ENCODE assay signal across 8 cellular contexts in genomic region chr22:40346178-40347064, GRCh38. TPM values are rescaled to one million over a fixed set of nuclear protein-coding genes. Genes with fewer than 3 reads are reported as not detected.
A peak's percentile ranks its signal among the peaks of the same experiment; 100 is the strongest.
DNase-seq lines count a peak whose midpoint lies in the region; ATAC-seq and TF ChIP-seq lines count a peak whose summit lies in the region.

TSS of gene ADSL (plus strand) at chr22:40346500. CDS start at chr22:40346559, 59 bp downstream.

- WGBS in prostate gland, result under 1% methylated on average over 65 of the region's 65 CpGs

- H3K27me3 ChIP-seq in prostate gland (replicated peaks; ENCODE audit: insufficient read depth) (no peaks in the 10 kb centered on the region), upper lobe of right lung (no peaks in the 10 kb centered on the region)

- H3K27ac Mint-ChIP-seq in T-helper 1 cell treated with Interleukin-12 subunit alpha and Interleukin-12 subunit beta and Interleukin-4 antibody, amounts not matched to agents 30 μg/mL and 1 μg/mL, for 36 hours, result peak within 1 kb of the TSS; percentile 94

- DNase-seq in NCI-H128 (lab: John Stamatoyannopoulos, UW; ENCODE audit: unreplicated experiment) (peak; percentile 29), amniotic stem cell (lab: John Stamatoyannopoulos, UW) (peak; percentile 65), left cardiac atrium (peak; percentile 93), prostate gland (ENCODE audit: low spot score) (peak; percentile 87), upper lobe of right lung (peak; percentile 95)

- TF ChIP-seq CTCF in prostate gland (IDR thresholded peaks at IDR 0.05) (peak in 2 of 4 experiments; percentile 15 to 20), upper lobe of right lung (IDR thresholded peaks at IDR 0.05) (no peak)

- peak within 1 kb of the TSS; percentile 67 to 88 for H3K4me3 ChIP-seq in prostate gland
- peak within 1 kb of the TSS; percentile 89 for H3K4me3 ChIP-seq in upper lobe of right lung

- no peaks in the 10 kb centered on the region for H3K9me3 Mint-ChIP-seq in T-helper 1 cell treated with Interleukin-12 subunit alpha and Interleukin-12 subunit beta and Interleukin-4 antibody, amounts not matched to agents 30 μg/mL and 1 μg/mL, for 36 hours

- H3K4me1 ChIP-seq in prostate gland (replicated peaks) (peaks cover 4% of the 10 kb centered on the region), upper lobe of right lung (peaks cover 22% of the 10 kb centered on the region)

- peak within 1 kb of the TSS; percentile 82 to 87 for H3K27ac ChIP-seq in prostate gland
- peak within 1 kb of the TSS; percentile 85 for H3K27ac ChIP-seq in upper lobe of right lung

- H3K4me3 Mint-ChIP-seq in T-helper 1 cell treated with Interleukin-12 subunit alpha and Interleukin-12 subunit beta and Interleukin-4 antibody, amounts not matched to agents 30 μg/mL and 1 μg/mL, for 36 hours, result peak within 1 kb of the TSS; percentile 92

- no peaks in the 10 kb centered on the region for H3K9me3 ChIP-seq in prostate gland
- H3K9me3 ChIP-seq in upper lobe of right lung, result no peaks in the 10 kb centered on the region

- H3K36me3 Mint-ChIP-seq in T-helper 1 cell treated with Interleukin-12 subunit alpha and Interleukin-12 subunit beta and Interleukin-4 antibody, amounts not matched to agents 30 μg/mL and 1 μg/mL, for 36 hours (ENCODE audit: low read depth), result peaks cover 22% of the 10 kb centered on the region

- intact Hi-C loops in left cardiac atrium (cut with DNase I) (loop anchor here in 1 of 2 donors (2.0 kb wide), 1 partner anchor 302 kb away; no protein-coding TSS in a partner anchor), prostate gland (cut with DNase I) (loop anchor here (1.0 to 10.0 kb wide), 5 partner anchors 69 to 812 kb away; partner anchors contain the start of genes RPS19BP1 and TNRC6B), upper lobe of right lung (cut with DNase I) (loop anchor here (10.0 kb wide), 1 partner anchor 302 kb away; no protein-coding TSS in a partner anchor)

- H3K36me3 ChIP-seq in prostate gland (no peaks in the 10 kb centered on the region), upper lobe of right lung (peaks cover 33% of the 10 kb centered on the region)

- no peaks in the 10 kb centered on the region for H3K27me3 Mint-ChIP-seq in T-helper 1 cell treated with Interleukin-12 subunit alpha and Interleukin-12 subunit beta and Interleukin-4 antibody, amounts not matched to agents 30 μg/mL and 1 μg/mL, for 36 hours (ENCODE audit: low read depth)

- ATAC-seq in HG02623 (IDR thresholded peaks at IDR 0.05; ENCODE audit: unreplicated experiment) (peak; percentile 76), left cardiac atrium (peak; percentile 99), upper lobe of right lung (peak; percentile 99)

- H3K4me1 Mint-ChIP-seq in T-helper 1 cell treated with Interleukin-12 subunit alpha and Interleukin-12 subunit beta and Interleukin-4 antibody, amounts not matched to agents 30 μg/mL and 1 μg/mL, for 36 hours (ENCODE audit: low read depth), result peaks cover 43% of the 10 kb centered on the region

- TF ChIP-seq POLR2A in GM10847 (IDR thresholded peaks at IDR 0.05; ENCODE audit: extremely low read depth, insufficient read length) (peak; percentile 98), prostate gland (IDR thresholded peaks at IDR 0.05) (peak; percentile 46)

RNA-seq across cellular contexts. Expression of gene ADSL, which starts in this region (rescaled TPM):
- 10 to 100 TPM; 37.4 to 47.0 TPM for total RNA-seq in left cardiac atrium
- 10 to 100 TPM; 63.9 to 64.5 TPM for total RNA-seq in prostate gland
- 38.7 TPM for total RNA-seq in upper lobe of right lung

Comparison
In these comparisons a context has a peak if more than half of its experiments do, and no peak if none do; other contexts are left out.
1. Peak in every context shown above with its lines: DNase-seq, ATAC-seq, H3K4me3 ChIP-seq and H3K27ac ChIP-seq.
2. DNase-seq: peak in every context shown above with its lines; median percentile 95 in upper lobe of right lung; 93 in left cardiac atrium; 87 in prostate gland; 65 in amniotic stem cell; 29 in NCI-H128.